Comparison of ENCODE assay signal across 18 cellular contexts in the genomic region with DNA sequence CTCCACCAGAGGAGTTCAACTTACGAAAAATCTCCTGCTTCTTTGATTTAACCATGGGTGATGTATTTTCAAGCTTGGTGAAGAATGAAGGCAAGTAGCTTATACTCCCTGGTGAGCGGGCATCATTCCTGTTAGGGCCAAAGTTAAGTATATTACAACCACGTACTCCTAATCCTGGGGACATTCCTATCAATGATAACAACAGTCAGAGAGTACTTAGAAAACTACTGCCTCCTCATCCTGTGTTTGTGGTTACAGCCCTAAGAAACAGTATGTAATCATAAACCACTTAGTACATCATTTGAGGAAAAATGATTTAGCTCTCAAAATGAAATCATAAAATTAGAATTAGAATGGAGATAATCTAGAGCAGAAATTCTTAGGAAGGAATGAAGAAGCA. TPM values are rescaled to one million over a fixed set of nuclear protein-coding genes. Genes with fewer than 3 reads are reported as not detected.
DNase-seq lines count a peak whose midpoint lies in the region; ATAC-seq and TF ChIP-seq lines count a peak whose summit lies in the region.
"Had no signal": no experiment of that assay in that cellular context is flagged by ENCODE, and none has a peak within 500 bp of the region (broad histone marks: within the 10 kb centered on the region; RNA-seq: fewer than 3 reads in every experiment).

No MANE protein-coding gene starts in this region.

- peaks cover 4 to 30% of the 10 kb centered on the region in 2 donors for H3K36me3 Mint-ChIP-seq in activated T-cell treated with anti-CD3 and anti-CD28 coated beads, Interleukin-2, amount 50 U/mL, for 72 hours (ENCODE audit: insufficient read depth in 2 of 2)
- peaks cover 21% of the 10 kb centered on the region for H3K36me3 Mint-ChIP-seq in T-helper 17 cell (ENCODE audit: low read depth)
- H3K36me3 Mint-ChIP-seq in stimulated activated naive B cell treated with anti-CD40 and anti-IgM and Interleukin-4, amounts not matched to agents 10 μg/mL and 1 μg/mL and 100 μg/mL, for 72 hours, result peaks cover 34 to 44% of the 10 kb centered on the region in 2 donors

- no peaks in the 10 kb centered on the region for H3K9me3 Mint-ChIP-seq in activated T-cell treated with anti-CD3 and anti-CD28 coated beads, Interleukin-2, amount 50 U/mL, for 72 hours
- no peaks in the 10 kb centered on the region for H3K9me3 Mint-ChIP-seq in stimulated activated naive B cell treated with anti-CD40 and anti-IgM and Interleukin-4, amounts not matched to agents 10 μg/mL and 1 μg/mL and 100 μg/mL, for 72 hours

- no peaks in the 10 kb centered on the region for H3K27me3 Mint-ChIP-seq in activated T-cell treated with anti-CD3 and anti-CD28 coated beads, Interleukin-2, amount 50 U/mL, for 72 hours (ENCODE audit: low read depth)
- no peaks in the 10 kb centered on the region for H3K27me3 Mint-ChIP-seq in T-helper 17 cell
- no peaks in the 10 kb centered on the region for H3K27me3 Mint-ChIP-seq in stimulated activated naive B cell treated with anti-CD40 and anti-IgM and Interleukin-4, amounts not matched to agents 10 μg/mL and 1 μg/mL and 100 μg/mL, for 72 hours

- H3K4me3 Mint-ChIP-seq in activated T-cell treated with anti-CD3 and anti-CD28 coated beads, Interleukin-2, amount 50 U/mL, for 72 hours, result no peak overlapping the region
- H3K4me3 Mint-ChIP-seq in T-helper 17 cell, result no peak overlapping the region
- no peak overlapping the region for H3K4me3 Mint-ChIP-seq in stimulated activated naive B cell treated with anti-CD40 and anti-IgM and Interleukin-4, amounts not matched to agents 10 μg/mL and 1 μg/mL and 100 μg/mL, for 72 hours
- H3K4me3 Mint-ChIP-seq: CD14-positive monocyte had no signal

- DNase-seq in activated T-cell treated with anti-CD3 and anti-CD28 coated beads, Interleukin-2, amount 50 U/mL, for 72 hours, result no peak
- DNase-seq in activated T-cell treated with anti-CD3 and anti-CD28 coated beads for 4 hours (no peak), T-helper 17 cell (no peak), fibroblast of pulmonary artery (ENCODE audit: low read depth) (peak; percentile 25), AG20443 (ENCODE audit: low spot score) (no peak)
- DNase-seq in stimulated activated naive B cell treated with anti-CD40 and anti-IgM and Interleukin-4, amounts not matched to agents 10 μg/mL and 1 μg/mL and 100 μg/mL, for 72 hours, result no peak
- DNase-seq: AML-193, Calu3, H7, Karpas-422, MM.1S, NCI-H1105, NCI-H1694, NCI-H510A treated with DMSO at 0.1 percent for 48 hours, NCI-H82, PC-3 had no signal

- H3K27ac Mint-ChIP-seq in activated T-cell treated with anti-CD3 and anti-CD28 coated beads, Interleukin-2, amount 50 U/mL, for 72 hours, result peak overlapping the region; percentile 7
- H3K27ac Mint-ChIP-seq in T-helper 17 cell, result peak overlapping the region; percentile 75
- peak overlapping the region; percentile 17 for H3K27ac Mint-ChIP-seq in stimulated activated naive B cell treated with anti-CD40 and anti-IgM and Interleukin-4, amounts not matched to agents 10 μg/mL and 1 μg/mL and 100 μg/mL, for 72 hours

- ATAC-seq in activated T-cell treated with anti-CD3 and anti-CD28 coated beads, Interleukin-2, amount 50 U/mL, for 72 hours (replicated peaks in 1 of 2), result no peak
- no peak for ATAC-seq in T-helper 17 cell
- no peak for ATAC-seq in stimulated activated naive B cell treated with anti-CD40 and anti-IgM and Interleukin-4, amounts not matched to agents 10 μg/mL and 1 μg/mL and 100 μg/mL, for 72 hours (replicated peaks)
- ATAC-seq in HG02852 (IDR thresholded peaks at IDR 0.05; ENCODE audit: unreplicated experiment), result no peak
- ATAC-seq: PC-3 had no signal

- H3K9me3 ChIP-seq in T-helper 17 cell (ENCODE audit: control insufficient read depth, low read length, poor library complexity, severe bottlenecking), result no peaks in the 10 kb centered on the region

- no peak for TF ChIP-seq CTCF in fibroblast of pulmonary artery (IDR thresholded peaks at IDR 0.05; ENCODE audit: low read length, missing control alignments)

- H3K4me3 ChIP-seq in fibroblast of pulmonary artery (replicated peaks; ENCODE audit: low read depth, low read length), result no peak overlapping the region

- peaks cover 4% of the 10 kb centered on the region for H3K4me1 Mint-ChIP-seq in activated T-cell treated with anti-CD3 and anti-CD28 coated beads, Interleukin-2, amount 50 U/mL, for 72 hours (ENCODE audit: low read depth)
- peaks cover 7% of the 10 kb centered on the region for H3K4me1 Mint-ChIP-seq in T-helper 17 cell
- H3K4me1 Mint-ChIP-seq in stimulated activated naive B cell treated with anti-CD40 and anti-IgM and Interleukin-4, amounts not matched to agents 10 μg/mL and 1 μg/mL and 100 μg/mL, for 72 hours, result peaks cover 0 to 3% of the 10 kb centered on the region in 2 donors
- H3K4me1 Mint-ChIP-seq: CD14-positive monocyte had no signal

RNA-seq across cellular contexts. Expression of gene TTC19, which starts 47.3 kb away (rescaled TPM):
- 10 to 100 TPM; 33.6 to 37.5 TPM for total RNA-seq in activated T-cell treated with anti-CD3 and anti-CD28 coated beads, Interleukin-2, amount 50 U/mL, for 72 hours
- 10 to 100 TPM; 46.9 to 49.0 TPM for total RNA-seq in T-helper 17 cell

RNA-seq across cellular contexts. Expression of gene ZSWIM7, which starts 47.5 kb away (rescaled TPM):
- 10 to 100 TPM; 14.2 to 14.6 TPM for total RNA-seq in activated T-cell treated with anti-CD3 and anti-CD28 coated beads, Interleukin-2, amount 50 U/mL, for 72 hours
- 10 to 100 TPM; 15.4 to 17.5 TPM for total RNA-seq in T-helper 17 cell

Comparison
In these comparisons a context has a peak if more than half of its experiments do, and no peak if none do; other contexts are left out.
1. H3K27ac Mint-ChIP-seq: peak in every context shown above with its lines; median percentile 75 in T-helper 17 cell; 17 in stimulated activated naive B cell treated with anti-CD40 and anti-IgM and Interleukin-4, amounts not matched to agents 10 μg/mL and 1 μg/mL and 100 μg/mL, for 72 hours; 7 in activated T-cell treated with anti-CD3 and anti-CD28 coated beads, Interleukin-2, amount 50 U/mL, for 72 hours.